ENCODE assay signal across 23 cellular contexts in genomic region chr10:131651674-131652093, GRCh38.
DNase-seq lines count a peak whose midpoint lies in the region; ATAC-seq and TF ChIP-seq lines count a peak whose summit lies in the region.
"Had no signal": no experiment of that assay in that cellular context is flagged by ENCODE, and none has a peak within 500 bp of the region (broad histone marks: within the 10 kb centered on the region; RNA-seq: fewer than 3 reads in every experiment).

No MANE protein-coding gene starts in this region.

- DNase-seq in NCI-H345 (lab: John Stamatoyannopoulos, UW) (peak; percentile 20), NCI-H345 treated with DMSO at 0.1 percent for 48 hours (lab: John Stamatoyannopoulos, UW; ENCODE audit: unreplicated experiment) (no peak), mesenteric fat pad (ENCODE audit: low spot score) (peak; percentile 62), type B pancreatic cell (ENCODE audit: extremely low spot score, unreplicated experiment) (no peak), cerebellum (ENCODE audit: low spot score) (no peak), LoVo (ENCODE audit: low spot score) (no peak)
- DNase-seq: activated CD4-positive, CD25-positive, alpha-beta regulatory T cell treated with anti-CD3 and anti-CD28 coated beads, Interleukin-2, amount 50 U/mL, for 72 hours; activated naive CD8-positive, alpha-beta T cell treated with anti-CD3 and anti-CD28 coated beads, Interleukin-2, amount 50 U/mL, for 24 hours; C1 segment of cervical spinal cord; dermis blood vessel endothelial cell; DMS 273 treated with DMSO at 0.1 percent for 48 hours; foreskin melanocyte; HCEC 1CT; left ventricle myocardium superior; NCI-H1694; NCI-H226; NK-92 treated with Interleukin-12 subunit alpha and Interleukin-12 subunit beta, amount 100 ng/mL, for 24 hours; occipital lobe; stimulated activated naive B cell treated with anti-CD40 and anti-IgM and Interleukin-4, amounts not matched to agents 10 μg/mL and 1 μg/mL and 100 μg/mL, for 72 hours; T1000 had no signal

- peak overlapping the region in 4 of 5 experiments; percentile 17 to 59 (median 36) for H3K4me3 Mint-ChIP-seq in brain
- H3K4me3 Mint-ChIP-seq in type B pancreatic cell = peak overlapping the region; percentile 24
- H3K4me3 Mint-ChIP-seq: activated naive CD8-positive, alpha-beta T cell treated with anti-CD3 and anti-CD28 coated beads, Interleukin-2, amount 50 U/mL, for 24 hours; stimulated activated naive B cell treated with anti-CD40 and anti-IgM and Interleukin-4, amounts not matched to agents 10 μg/mL and 1 μg/mL and 100 μg/mL, for 72 hours had no signal

- ATAC-seq in HG03571 (IDR thresholded peaks at IDR 0.05; ENCODE audit: unreplicated experiment) = no peak
- ATAC-seq: activated naive CD8-positive, alpha-beta T cell treated with anti-CD3 and anti-CD28 coated beads, Interleukin-2, amount 50 U/mL, for 24 hours; HepG2; left ventricle myocardium superior; stimulated activated naive B cell treated with anti-CD40 and anti-IgM and Interleukin-4, amounts not matched to agents 10 μg/mL and 1 μg/mL and 100 μg/mL, for 72 hours had no signal

- H3K4me1 Mint-ChIP-seq in brain = peaks cover 69% of the 10 kb centered on the region
- H3K4me1 Mint-ChIP-seq in type B pancreatic cell (ENCODE audit: unreplicated experiment) = peaks cover 24% of the 10 kb centered on the region

- H3K27ac Mint-ChIP-seq in brain (peak overlapping the region in 4 of 5 experiments; percentile 15 to 91 (median 50)), type B pancreatic cell (no peak overlapping the region)
- H3K27ac Mint-ChIP-seq: activated naive CD8-positive, alpha-beta T cell treated with anti-CD3 and anti-CD28 coated beads, Interleukin-2, amount 50 U/mL, for 24 hours; stimulated activated naive B cell treated with anti-CD40 and anti-IgM and Interleukin-4, amounts not matched to agents 10 μg/mL and 1 μg/mL and 100 μg/mL, for 72 hours had no signal

- H3K36me3 Mint-ChIP-seq in brain = no peaks in the 10 kb centered on the region
- no peaks in the 10 kb centered on the region for H3K36me3 Mint-ChIP-seq in type B pancreatic cell
- H3K36me3 Mint-ChIP-seq: stimulated activated naive B cell treated with anti-CD40 and anti-IgM and Interleukin-4, amounts not matched to agents 10 μg/mL and 1 μg/mL and 100 μg/mL, for 72 hours had no signal

- H3K9me3 Mint-ChIP-seq in brain = peaks cover 0 to 13% (median 0%) of the 10 kb centered on the region in 5 experiments
- H3K9me3 Mint-ChIP-seq in type B pancreatic cell = no peaks in the 10 kb centered on the region
- H3K9me3 Mint-ChIP-seq: activated naive CD8-positive, alpha-beta T cell treated with anti-CD3 and anti-CD28 coated beads, Interleukin-2, amount 50 U/mL, for 24 hours had no signal

- peaks cover 4% of the 10 kb centered on the region for H3K27me3 Mint-ChIP-seq in brain
- H3K27me3 Mint-ChIP-seq in type B pancreatic cell = peaks cover 34% of the 10 kb centered on the region

- TF ChIP-seq CTCF in brain (conservative IDR thresholded peaks at IDR 0.05) (no peak), type B pancreatic cell (conservative IDR thresholded peaks at IDR 0.05) (no peak)

Comparison
In these comparisons a context has a peak if more than half of its experiments do, and no peak if none do; other contexts are left out.
1. DNase-seq: peak in NCI-H345 (single experiment) and mesenteric fat pad (single experiment); none in NCI-H345 treated with DMSO at 0.1 percent for 48 hours (single experiment), type B pancreatic cell (single experiment), cerebellum (single experiment) and LoVo (single experiment).